ENCODE assay signal across 8 cellular contexts in the genomic region with DNA sequence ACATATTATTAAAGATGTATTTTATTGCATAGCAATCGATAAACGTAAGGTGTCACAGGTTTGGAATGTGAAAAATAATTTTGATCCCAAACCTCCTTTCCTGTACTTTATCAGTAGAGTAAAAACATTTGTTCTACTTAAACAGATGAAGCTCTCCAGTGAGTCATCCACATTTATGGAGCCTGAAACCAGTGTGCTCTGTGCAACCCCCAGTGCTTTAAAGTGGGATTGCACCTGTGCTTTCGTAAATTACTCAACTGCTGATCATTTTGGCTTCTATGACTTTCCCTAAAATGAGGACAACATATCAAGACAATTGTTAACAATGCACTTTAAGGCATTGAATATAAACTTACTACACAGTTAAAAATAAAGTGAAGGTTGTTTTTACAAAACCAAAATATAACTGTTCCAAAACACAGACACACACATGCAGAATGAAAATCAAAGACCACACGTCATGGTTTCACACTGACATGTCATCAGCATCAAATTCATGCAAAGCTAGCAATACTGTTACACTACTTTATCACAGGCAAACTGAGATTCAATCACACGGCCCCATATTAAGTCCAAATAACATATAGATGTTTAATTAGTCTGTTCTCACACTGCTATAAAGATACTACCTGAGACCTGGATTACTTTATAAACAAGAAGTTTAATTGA. TPM values are rescaled to one million over a fixed set of nuclear protein-coding genes. Genes with fewer than 3 reads are reported as not detected.
DNase-seq lines count a peak whose midpoint lies in the region; ATAC-seq, FAIRE-seq and TF ChIP-seq lines count a peak whose summit lies in the region.

No MANE protein-coding gene starts in this region.

- no TSS peak for BruUV-seq in GM12878 (replicated peaks; lab: Mats Ljungman, UMichigan)

- H3K9me3 ChIP-seq in GM12878 (replicated peaks; ENCODE audit: control insufficient read depth, insufficient read depth, low read length) (peaks cover 20% of the 10 kb centered on the region), liver (ENCODE audit: control insufficient read depth in 4 of 4, low read length in 3 of 4) (peaks cover 0 to 11% (median 9%) of the 10 kb centered on the region in 4 donors)

- H3K36me3 ChIP-seq in GM12878 (ENCODE audit: control insufficient read depth in 2 of 2, insufficient read depth in 2 of 2, low read length in 1 of 2), result peaks cover 15 to 39% of the 10 kb centered on the region in 2 experiments
- peaks cover 13 to 59% (median 37%) of the 10 kb centered on the region in 4 donors for H3K36me3 ChIP-seq in liver (ENCODE audit: control insufficient read depth in 4 of 4, insufficient read depth in 3 of 4, low read depth in 1 of 4, low read length in 3 of 4)

- H3K4me3 ChIP-seq in LNCaP clone FGC (ENCODE audit: low read depth, low read length) (no peak overlapping the region), GM12878 (no peak overlapping the region), liver (ENCODE audit: low read depth in 1 of 3, low read length in 3 of 3) (no peak overlapping the region)

- FAIRE-seq in GM12878 (lab: Jason Lieb, UNC), result no peak

- no peak overlapping the region for H2AFZ ChIP-seq in GM12878 (ENCODE audit: control insufficient read depth, low read depth, low read length)

- intact Hi-C loops in GM12878 (cut with micrococcal nuclease; ENCODE audit: unreplicated experiment), result no loop called here

- H3K79me2 ChIP-seq in GM12878 (ENCODE audit: control insufficient read depth, insufficient read depth, low read length), result no peaks in the 10 kb centered on the region

- peak; percentile 85 for ATAC-seq in activated CD4-positive, CD25-positive, alpha-beta regulatory T cell treated with anti-CD3 and anti-CD28 coated beads, Interleukin-2, amount 50 U/mL, for 24 hours
- ATAC-seq in GM12878, result peak; percentile 72
- no peak for ATAC-seq in HG03520 (IDR thresholded peaks at IDR 0.05; ENCODE audit: unreplicated experiment)
- ATAC-seq in HG02798 (IDR thresholded peaks at IDR 0.05; ENCODE audit: poor library complexity, unreplicated experiment), result no peak

- TF ChIP-seq CTCF in LNCaP clone FGC (IDR thresholded peaks at IDR 0.05; ENCODE audit: control insufficient read depth, extremely low read depth, insufficient read depth) (peak; percentile 54), GM12878 (IDR thresholded peaks at IDR 0.05 in 2 of 3, conservative IDR thresholded peaks at IDR 0.05 in 1 of 3; ENCODE audit: control insufficient read depth in 2 of 3, extremely low read depth in 1 of 3, insufficient read depth in 1 of 3, low read depth in 3 of 3, low read length in 3 of 3) (peak; percentile 16 to 27 (median 19); a peak in 2 of 6 replicates), liver (IDR thresholded peaks at IDR 0.05; ENCODE audit: low read depth, low read length, missing input control) (peak; percentile 50)

- H3K4me2 ChIP-seq in GM12878 (ENCODE audit: control insufficient read depth, insufficient read depth), result no peak overlapping the region

- POLR2A ChIA-PET in GM12878 (lab: Charles Lee), result no interaction called here

- no peak for TF ChIP-seq POLR2A in GM12878 (IDR thresholded peaks at IDR 0.05; ENCODE audit: low read depth, low read length)

- CTCF ChIA-PET in GM12878 (lab: Yijun Ruan, JAX), result no interaction called here

- H4K20me1 ChIP-seq in GM12878 (ENCODE audit: control insufficient read depth, insufficient read depth), result no peaks in the 10 kb centered on the region

- H3K27me3 ChIP-seq in GM12878 (replicated peaks in 1 of 2; ENCODE audit: control insufficient read depth in 2 of 2, insufficient read depth in 2 of 2, low read length in 1 of 2) (no peaks in the 10 kb centered on the region), liver (ENCODE audit: control insufficient read depth in 4 of 4, insufficient read depth in 4 of 4, low read length in 3 of 4) (no peaks in the 10 kb centered on the region)

- SMC1A ChIA-PET in GM12878 (lab: Charles Lee; ENCODE audit: uncharacterized antibody, unreplicated experiment), result no interaction called here

- no peak for TF ChIP-seq EP300 in GM12878 (IDR thresholded peaks at IDR 0.05; ENCODE audit: borderline replicate concordance in 1 of 2, control insufficient read depth in 1 of 2, low read depth in 2 of 2, low read length in 2 of 2)

- no peak for DNase-seq in activated CD4-positive, CD25-positive, alpha-beta regulatory T cell treated with anti-CD3 and anti-CD28 coated beads, Interleukin-2, amount 50 U/mL, for 72 hours
- peak; percentile 32 for DNase-seq in LNCaP clone FGC (ENCODE audit: low read depth)
- DNase-seq in GM12878 (ENCODE audit: low read depth, low spot score), result no peak
- no peak for DNase-seq in medulla oblongata (ENCODE audit: extremely low spot score)

- TF ChIP-seq RAD21 in GM12878 (IDR thresholded peaks at IDR 0.05; ENCODE audit: insufficient read depth, low read depth, low read length) (0 out of 2 replicates have a peak, but pooled peaks have one; percentile 16), liver (IDR thresholded peaks at IDR 0.05) (peak in 1 of 2 donors; percentile 53)

- 78% methylated on average over 5 of the region's 5 CpGs for WGBS in GM12878 (ENCODE audit: insufficient coverage, insufficient replicate concordance, low lambda C conversion rate, missing lambda C conversion rate)
- WGBS in liver, result 94% methylated on average over 5 of the region's 5 CpGs

- no peaks in the 10 kb centered on the region; the same call in 1 of the 2 replicates for H3K4me1 ChIP-seq in GM12878 (ENCODE audit: control insufficient read depth, insufficient read depth, low read length)
- no peaks in the 10 kb centered on the region for H3K4me1 ChIP-seq in liver (ENCODE audit: control insufficient read depth in 4 of 4, insufficient read depth in 4 of 4, low read length in 3 of 4)

- in situ Hi-C loops in GM12878 (cut with MboI), result no loop called here

- H3K9ac ChIP-seq in GM12878 (ENCODE audit: control insufficient read depth, insufficient read depth, low read length) (no peak overlapping the region), liver (ENCODE audit: low read depth in 1 of 2, low read length in 2 of 2) (no peak overlapping the region)

- RAD21 ChIA-PET in GM12878 (lab: Charles Lee; ENCODE audit: unreplicated experiment), result no interaction called here

- H3K27ac ChIP-seq in GM12878 (ENCODE audit: control insufficient read depth, insufficient read depth) (no peak overlapping the region), liver (ENCODE audit: low read depth in 1 of 2, low read length in 2 of 2) (no peak overlapping the region)

TF ChIP-seq in liver, 16 proteins besides CTCF, POLR2A, EP300 and RAD21:
- TF ChIP-seq NR2F2 (IDR thresholded peaks at IDR 0.05), result no peak
- peak in 1 of 2 donors; percentile 42 for TF ChIP-seq JUND (IDR thresholded peaks at IDR 0.05)

RNA-seq across cellular contexts. Expression of a gene that starts 9.7 kb away (rescaled TPM):
- total RNA-seq in GM12878 (2013; cell fraction: nucleolus; rRNA removed), result 30.6 and 33.9 TPM in 2 replicates
- total RNA-seq in GM12878 (2014; rRNA removed) (11.2 and 12.7 TPM in 2 replicates), GM12878 (2014; rRNA removed; fragmentation: Illumina TruSeq; extraction: Trizol) (17.6 and 21.8 TPM in 2 replicates), GM12878 (2021) (22.3 and 23.7 TPM in 2 replicates), liver (10 to 100 TPM in 1 of 2 donors, 1 to 10 TPM in 1; 8.4 to 10.9 TPM)
- 17.2 TPM for polyA plus RNA-seq in GM12878 (2011; ENCODE audit: low read depth)
- polyA plus RNA-seq in GM12878 (2011; rRNA removed) (33.8 and 44.1 TPM in 2 replicates), GM12878 (2014; fragmentation: Illumina TruSeq; extraction: Trizol) (20.1 and 25.2 TPM in 2 replicates), GM12878 (2014; fragmentation: Nextera tagmentation; extraction: Ambion mirVana) (10 to 100 TPM; 52.0 to 56.3 TPM), GM12878 (2014; rRNA removed) (14.5 and 14.9 TPM in 2 replicates), GM12878 (2016; fragmentation: Nextera tagmentation; extraction: Ambion mirVana) (10 to 100 TPM; 26.8 to 27.0 TPM), liver (10 to 100 TPM; 10.9 to 29.3 TPM)
- 20.6 and 21.7 TPM in 2 replicates for polyA plus RNA-seq in GM12878 (2011; cell fraction: cytosol; rRNA removed)
- 43.3 and 44.0 TPM in 2 replicates for polyA plus RNA-seq in GM12878 (2011; cell fraction: nucleus; rRNA removed)
- polyA plus RNA-seq in GM12878 (2012), result 22.5 and 24.7 TPM in 2 replicates
- polyA minus RNA-seq in GM12878 (2011; rRNA and poly(A)+ RNA removed), result 15.7 and 21.1 TPM in 2 replicates
- 4.6 and 5.1 TPM in 2 replicates for polyA minus RNA-seq in GM12878 (2011; cell fraction: cytosol; rRNA and poly(A)+ RNA removed)
- polyA minus RNA-seq in GM12878 (2011; cell fraction: nucleus; rRNA and poly(A)+ RNA removed), result 14.6 and 25.4 TPM in 2 replicates

Comparison
In these comparisons a context has a peak if more than half of its experiments do, and no peak if none do; other contexts are left out.
1. ATAC-seq: peak in activated CD4-positive, CD25-positive, alpha-beta regulatory T cell treated with anti-CD3 and anti-CD28 coated beads, Interleukin-2, amount 50 U/mL, for 24 hours (2 of 2) and GM12878 (single experiment); none in HG03520 (single experiment) and HG02798 (single experiment).
2. Peak in every context shown above with its lines, with median percentiles within 50 percentile points of each other: CTCF ChIP-seq.